Comparison of ENCODE assay signal across 1 cellular context in the genomic region with DNA sequence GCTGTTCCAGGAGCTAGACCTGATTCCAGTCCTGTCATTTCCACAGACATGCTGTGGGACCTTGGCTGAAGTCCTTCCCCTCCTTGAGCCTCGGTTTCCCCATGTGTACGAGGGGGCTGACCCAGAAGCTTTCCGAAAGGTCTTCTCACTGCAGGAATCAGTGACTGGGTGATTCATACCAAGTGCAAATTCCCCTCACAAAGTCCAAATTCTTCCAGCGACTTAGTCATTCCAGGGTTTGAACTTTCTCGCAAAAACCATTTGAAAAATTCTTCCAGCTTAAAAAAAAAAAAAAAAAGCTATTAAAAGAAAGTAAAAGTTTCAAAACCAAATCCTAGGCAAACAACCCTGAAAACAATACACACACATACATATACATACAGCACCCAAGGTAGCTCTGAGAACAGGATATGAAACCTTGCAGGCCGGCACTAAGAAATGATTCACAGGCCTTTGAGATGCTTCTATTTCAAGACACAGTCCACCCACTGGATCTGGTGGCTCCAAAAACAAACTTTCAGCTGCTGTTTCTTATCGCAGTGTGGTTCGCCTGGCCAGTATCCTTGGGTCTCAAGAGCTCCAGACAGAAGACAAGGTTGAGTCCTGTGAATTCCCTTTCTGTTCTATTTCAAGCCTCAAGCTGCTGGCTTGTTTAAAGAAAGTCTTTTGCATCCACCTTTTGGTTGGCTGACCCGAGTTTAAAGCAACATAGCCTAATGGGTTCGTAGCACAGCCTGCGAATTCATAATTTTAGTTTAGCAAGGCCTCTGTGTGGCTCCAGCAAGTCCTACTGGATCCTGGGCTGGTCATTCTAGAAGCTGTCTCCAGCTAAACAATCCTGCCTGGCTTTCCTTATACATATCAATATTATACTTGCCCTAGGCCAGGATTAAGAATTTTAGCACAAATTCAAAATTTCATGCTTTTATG.
TF ChIP-seq lines count a peak whose summit lies in the region.

No MANE protein-coding gene starts in this region.

TF ChIP-seq in IMR-90, 13 proteins besides CTCF, POLR2A, EP300 and RAD21:
- TF ChIP-seq BHLHE40 (IDR thresholded peaks at IDR 0.05; ENCODE audit: low read depth, low read length) (no peak), FOS (IDR thresholded peaks at IDR 0.05; ENCODE audit: low read depth, low read length) (peak; percentile 70; the same call in 1 of the 2 replicates)
